25 cellular contexts compared by ENCODE assay signal in genomic region chr13:58461217-58461616, GRCh38.
"Had no signal": no experiment of that assay in that cellular context is flagged by ENCODE, and none has a peak within 500 bp of the region (broad histone marks: within the 10 kb centered on the region; RNA-seq: fewer than 3 reads in every experiment).

No MANE protein-coding gene starts in this region.

- H3K27ac Mint-ChIP-seq: T-helper 17 cell had no signal

- H3K4me1 Mint-ChIP-seq: T-helper 17 cell had no signal

- H3K27me3 ChIP-seq: MG63 had no signal

- H3K9me3 ChIP-seq: MG63 had no signal

- H3K4me3 ChIP-seq: MG63 had no signal

- H3K27me3 Mint-ChIP-seq: T-helper 17 cell had no signal

- ATAC-seq: HepG2, Panc1, PC-3, T-helper 17 cell had no signal

- H3K36me3 ChIP-seq: MG63 had no signal

- DNase-seq: IMR-90; Karpas-422; KG1; MG63; NCI-H1092; NCI-H1105 treated with DMSO at 0.1 percent for 48 hours; NCI-H1417 treated with DMSO at 0.1 percent for 48 hours; NCI-H146; NCI-H187; NCI-H2029; NCI-H2081 treated with DMSO at 0.1 percent for 48 hours; NCI-H2171; NCI-H226; NCI-H446; NCI-H510A; NCI-H524 treated with DMSO at 0.1 percent for 48 hours; NCI-H69; NCI-H774; NK-92 treated with Interleukin-12 subunit alpha and Interleukin-12 subunit beta, amount 100 ng/mL, for 24 hours; PC-3; SHP77; T-helper 1 cell; T-helper 17 cell had no signal

- H3K4me3 Mint-ChIP-seq: T-helper 17 cell had no signal
